8 cellular contexts compared by ENCODE assay signal in the genomic region with DNA sequence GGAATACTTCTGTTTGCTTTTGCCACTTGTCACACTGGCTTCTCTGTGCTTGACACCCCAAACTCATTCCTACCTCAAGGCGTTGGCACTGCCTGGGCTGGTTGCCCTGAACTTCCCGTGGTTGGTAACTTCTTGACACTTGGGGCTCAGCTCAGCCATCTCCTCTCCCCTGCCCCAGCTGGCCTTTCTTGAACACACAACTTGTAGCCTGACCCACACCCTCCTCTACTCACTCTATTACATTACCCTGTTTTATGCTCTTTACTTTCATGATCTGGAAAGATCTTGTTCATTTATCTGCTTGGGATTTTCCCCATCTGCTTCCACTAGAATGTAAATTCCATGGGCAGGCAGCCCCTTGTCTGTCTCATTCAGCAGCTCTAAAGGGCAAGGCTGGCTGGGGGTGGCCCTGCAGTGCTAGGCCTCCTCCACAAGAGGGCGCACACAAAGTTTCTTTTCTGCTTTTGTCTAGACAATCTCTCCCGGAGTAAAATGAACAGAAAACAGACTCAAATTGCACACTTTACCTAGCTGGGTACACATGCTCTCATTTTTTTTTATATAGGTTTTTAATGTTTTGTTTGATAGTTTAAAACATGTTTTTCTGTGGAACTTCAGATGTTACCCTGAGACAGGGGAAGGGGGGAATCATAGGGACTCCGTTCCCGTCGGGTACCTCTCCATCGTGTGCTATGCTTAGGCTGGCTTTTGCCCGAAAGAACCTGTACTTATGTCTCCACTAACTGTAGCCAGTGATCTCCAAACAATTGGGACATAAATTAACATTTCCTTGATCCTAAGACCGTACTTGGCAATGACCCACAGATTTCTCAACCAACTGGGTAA. TPM values are rescaled to one million over a fixed set of nuclear protein-coding genes. Genes with fewer than 3 reads are reported as not detected.
A peak's percentile ranks its signal among the peaks of the same experiment; 100 is the strongest.
DNase-seq lines count a peak whose midpoint lies in the region; ATAC-seq and TF ChIP-seq lines count a peak whose summit lies in the region.

No MANE protein-coding gene starts in this region.

- no peak overlapping the region for H3K56ac ChIP-seq in mesendoderm (ENCODE audit: low read length)

- peaks cover 5% of the 10 kb centered on the region for H3K4me1 ChIP-seq in mesendoderm (ENCODE audit: control insufficient read depth, low read depth, low read length)

- H4K5ac ChIP-seq in mesendoderm (ENCODE audit: low read length) = no peak overlapping the region

- no peaks in the 10 kb centered on the region for H3K36me3 ChIP-seq in mesendoderm (ENCODE audit: control insufficient read depth, insufficient read depth, low read length)

- no peak overlapping the region for H3K4me3 ChIP-seq in mesendoderm (ENCODE audit: low read length)

- TF ChIP-seq CTCF in GM12874 (IDR thresholded peaks at IDR 0.05; ENCODE audit: insufficient read depth, low read depth, low read length) = peak; percentile 92

- no peak overlapping the region for H3K27ac ChIP-seq in mesendoderm (ENCODE audit: low read depth, low read length)

- ATAC-seq in HG02759 (IDR thresholded peaks at IDR 0.05; ENCODE audit: unreplicated experiment) (peak; percentile 72), HG03039 (IDR thresholded peaks at IDR 0.05; ENCODE audit: unreplicated experiment) (no peak)

- H2BK120ac ChIP-seq in mesendoderm (ENCODE audit: low read depth, low read length) = no peak overlapping the region

- no peak overlapping the region for H2BK5ac ChIP-seq in mesendoderm (ENCODE audit: low read length)

- no CpG with 5 or more reads among the region's 10 CpGs for WGBS in mesendoderm (ENCODE audit: extremely low coverage, insufficient coverage, low lambda C conversion rate)

- H3K4ac ChIP-seq in mesendoderm (ENCODE audit: low read depth, low read length) = no peak overlapping the region

- peak; percentile 39 for DNase-seq in NCI-H2196 treated with DMSO at 0.1 percent for 48 hours (lab: John Stamatoyannopoulos, UW; ENCODE audit: unreplicated experiment)
- DNase-seq in activated CD4-positive, alpha-beta T cell treated with anti-CD3 and anti-CD28 coated beads, Interleukin-2, amount 50 U/mL, for 1 hour = peak; percentile 53
- DNase-seq in ecto neural progenitor cell (ENCODE audit: low spot score) = peak; percentile 79
- peak; percentile 51 for DNase-seq in mesendoderm
- DNase-seq in stimulated activated CD8-positive, alpha-beta memory T cell treated with anti-CD3 and anti-CD28 coated beads, Interleukin-4, amount 100 ng/mL, for 24 hours (ENCODE audit: low read depth) = peak; percentile 40

- no peak overlapping the region for H3K18ac ChIP-seq in mesendoderm (ENCODE audit: low read length)

- no peak overlapping the region for H4K8ac ChIP-seq in mesendoderm (ENCODE audit: low read depth, low read length)

- H3K27me3 ChIP-seq in mesendoderm (ENCODE audit: insufficient read depth, low read length, poor library complexity) = no peaks in the 10 kb centered on the region

- H3K23ac ChIP-seq in mesendoderm (ENCODE audit: low read length) = no peak overlapping the region

- no peaks in the 10 kb centered on the region for H3K79me1 ChIP-seq in mesendoderm (ENCODE audit: low read length)

- no peak overlapping the region for H2BK15ac ChIP-seq in mesendoderm (replicated peaks; ENCODE audit: low read depth)

- H3K4me2 ChIP-seq in mesendoderm (ENCODE audit: low read length) = no peak overlapping the region

- no peak overlapping the region for H3K9ac ChIP-seq in mesendoderm (ENCODE audit: low read length)

- H3K79me2 ChIP-seq in mesendoderm (ENCODE audit: control insufficient read depth, insufficient read depth, low read length) = no peaks in the 10 kb centered on the region

- no peak overlapping the region for H2AK5ac ChIP-seq in mesendoderm (ENCODE audit: low read length)

RNA-seq across cellular contexts. Expression of a gene that starts 16.4 kb away (rescaled TPM):
- not detected for polyA plus RNA-seq in mesendoderm (2013, experiment 1 of 2)
- polyA plus RNA-seq in mesendoderm (2013, experiment 2 of 2) = not detected

RNA-seq across cellular contexts. Expression of a gene that starts 40.0 kb away (rescaled TPM):
- polyA plus RNA-seq in mesendoderm (2013, experiment 1 of 2) = 11.0 TPM
- 11.5 TPM for polyA plus RNA-seq in mesendoderm (2013, experiment 2 of 2)
